In genomic region chr1:36321119-36321951, GRCh38 we compare ENCODE assay signal across 1 cellular context.
TF ChIP-seq lines count a peak whose summit lies in the region.

No MANE protein-coding gene starts in this region.

TF ChIP-seq in K562, 482 proteins besides CTCF, POLR2A, EP300 and RAD21 (continued from another document and continues in another):
- TF ChIP-seq ARID3A (IDR thresholded peaks at IDR 0.05; ENCODE audit: borderline replicate concordance, low read depth, low read length) (0 out of 2 replicates have a peak, but pooled peaks have one; percentile 45), PBX2 (CRISPR knock-in tag; IDR thresholded peaks at IDR 0.05; ENCODE audit: low read depth) (no peak), PBX2 (tag; conservative IDR thresholded peaks at IDR 0.05; ENCODE audit: low read depth) (no peak), SMARCA5 (IDR thresholded peaks at IDR 0.05) (no peak; the same call in 1 of the 2 replicates), ZNF316 (IDR thresholded peaks at IDR 0.05) (0 out of 2 replicates have a peak, but pooled peaks have one; percentile 27), ZNF318 (IDR thresholded peaks at IDR 0.05; ENCODE audit: borderline replicate concordance in 1 of 2, low read depth in 1 of 2) (peak in 1 of 2 experiments; percentile 31; a peak in 1 of 4 replicates), ESRRB (CRISPR knock-in tag; IDR thresholded peaks at IDR 0.05; ENCODE audit: borderline replicate concordance) (no peak), SRSF9 (IDR thresholded peaks at IDR 0.05; ENCODE audit: borderline replicate concordance, low read depth, low read length) (no peak), REST (CRISPR knock-in tag; IDR thresholded peaks at IDR 0.05; ENCODE audit: low read depth) (no peak), NFIC (IDR thresholded peaks at IDR 0.05) (peak; percentile 59), NCOA1 (IDR thresholded peaks at IDR 0.05; ENCODE audit: low read depth) (peak; percentile 26; the same call in 1 of the 2 replicates), ZNF217 (CRISPR knock-in tag; IDR thresholded peaks at IDR 0.05) (no peak), CC2D1A (IDR thresholded peaks at IDR 0.05) (no peak), ZNF277 (CRISPR knock-in tag; IDR thresholded peaks at IDR 0.05; ENCODE audit: borderline replicate concordance) (no peak), SMARCE1 (IDR thresholded peaks at IDR 0.05) (peak; percentile 31; the same call in 1 of the 2 replicates), ZNF140 (CRISPR knock-in tag; IDR thresholded peaks at IDR 0.05) (no peak), FOSL1 (tag; conservative IDR thresholded peaks at IDR 0.05) (peak; percentile 55), TCFL5 (CRISPR knock-in tag; conservative IDR thresholded peaks at IDR 0.05) (no peak), HBP1 (CRISPR knock-in tag; IDR thresholded peaks at IDR 0.05) (peak; percentile 57; the same call in 1 of the 2 replicates), PPARD (CRISPR knock-in tag; IDR thresholded peaks at IDR 0.05) (no peak), KAT8 (IDR thresholded peaks at IDR 0.05; ENCODE audit: low read depth) (no peak), NRF1 (conservative IDR thresholded peaks at IDR 0.05 in 1 of 2, IDR thresholded peaks at IDR 0.05 in 1 of 2) (peak; percentile 90 to 91), ZNF311 (CRISPR knock-in tag; IDR thresholded peaks at IDR 0.05) (no peak), HNRNPH1 (optimal IDR thresholded peaks at IDR 0.05; ENCODE audit: low read depth, low read length) (no peak), BMI1 (IDR thresholded peaks at IDR 0.05; ENCODE audit: low read length) (no peak), FOXJ3 (CRISPR knock-in tag; IDR thresholded peaks at IDR 0.05) (no peak), NBN (IDR thresholded peaks at IDR 0.05; ENCODE audit: low read depth) (peak; percentile 84; the same call in 1 of the 2 replicates)
- TF ChIP-seq, protein P1, sequence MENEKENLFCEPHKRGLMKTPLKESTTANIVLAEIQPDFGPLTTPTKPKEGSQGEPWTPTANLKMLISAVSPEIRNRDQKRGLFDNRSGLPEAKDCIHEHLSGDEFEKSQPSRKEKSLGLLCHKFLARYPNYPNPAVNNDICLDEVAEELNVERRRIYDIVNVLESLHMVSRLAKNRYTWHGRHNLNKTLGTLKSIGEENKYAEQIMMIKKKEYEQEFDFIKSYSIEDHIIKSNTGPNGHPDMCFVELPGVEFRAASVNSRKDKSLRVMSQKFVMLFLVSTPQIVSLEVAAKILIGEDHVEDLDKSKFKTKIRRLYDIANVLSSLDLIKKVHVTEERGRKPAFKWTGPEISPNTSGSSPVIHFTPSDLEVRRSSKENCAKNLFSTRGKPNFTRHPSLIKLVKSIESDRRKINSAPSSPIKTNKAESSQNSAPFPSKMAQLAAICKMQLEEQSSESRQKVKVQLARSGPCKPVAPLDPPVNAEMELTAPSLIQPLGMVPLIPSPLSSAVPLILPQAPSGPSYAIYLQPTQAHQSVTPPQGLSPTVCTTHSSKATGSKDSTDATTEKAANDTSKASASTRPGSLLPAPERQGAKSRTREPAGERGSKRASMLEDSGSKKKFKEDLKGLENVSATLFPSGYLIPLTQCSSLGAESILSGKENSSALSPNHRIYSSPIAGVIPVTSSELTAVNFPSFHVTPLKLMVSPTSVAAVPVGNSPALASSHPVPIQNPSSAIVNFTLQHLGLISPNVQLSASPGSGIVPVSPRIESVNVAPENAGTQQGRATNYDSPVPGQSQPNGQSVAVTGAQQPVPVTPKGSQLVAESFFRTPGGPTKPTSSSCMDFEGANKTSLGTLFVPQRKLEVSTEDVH (IDR thresholded peaks at IDR 0.05; ENCODE audit: low read depth, partially characterized antibody) = peak; percentile 56
- TF ChIP-seq, protein P2, sequence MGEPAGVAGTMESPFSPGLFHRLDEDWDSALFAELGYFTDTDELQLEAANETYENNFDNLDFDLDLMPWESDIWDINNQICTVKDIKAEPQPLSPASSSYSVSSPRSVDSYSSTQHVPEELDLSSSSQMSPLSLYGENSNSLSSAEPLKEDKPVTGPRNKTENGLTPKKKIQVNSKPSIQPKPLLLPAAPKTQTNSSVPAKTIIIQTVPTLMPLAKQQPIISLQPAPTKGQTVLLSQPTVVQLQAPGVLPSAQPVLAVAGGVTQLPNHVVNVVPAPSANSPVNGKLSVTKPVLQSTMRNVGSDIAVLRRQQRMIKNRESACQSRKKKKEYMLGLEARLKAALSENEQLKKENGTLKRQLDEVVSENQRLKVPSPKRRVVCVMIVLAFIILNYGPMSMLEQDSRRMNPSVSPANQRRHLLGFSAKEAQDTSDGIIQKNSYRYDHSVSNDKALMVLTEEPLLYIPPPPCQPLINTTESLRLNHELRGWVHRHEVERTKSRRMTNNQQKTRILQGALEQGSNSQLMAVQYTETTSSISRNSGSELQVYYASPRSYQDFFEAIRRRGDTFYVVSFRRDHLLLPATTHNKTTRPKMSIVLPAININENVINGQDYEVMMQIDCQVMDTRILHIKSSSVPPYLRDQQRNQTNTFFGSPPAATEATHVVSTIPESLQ (CRISPR knock-in tag; IDR thresholded peaks at IDR 0.05) = peak; percentile 94; the same call in 1 of the 2 replicates
